Comparison of ENCODE assay signal across 15 cellular contexts in the genomic region with DNA sequence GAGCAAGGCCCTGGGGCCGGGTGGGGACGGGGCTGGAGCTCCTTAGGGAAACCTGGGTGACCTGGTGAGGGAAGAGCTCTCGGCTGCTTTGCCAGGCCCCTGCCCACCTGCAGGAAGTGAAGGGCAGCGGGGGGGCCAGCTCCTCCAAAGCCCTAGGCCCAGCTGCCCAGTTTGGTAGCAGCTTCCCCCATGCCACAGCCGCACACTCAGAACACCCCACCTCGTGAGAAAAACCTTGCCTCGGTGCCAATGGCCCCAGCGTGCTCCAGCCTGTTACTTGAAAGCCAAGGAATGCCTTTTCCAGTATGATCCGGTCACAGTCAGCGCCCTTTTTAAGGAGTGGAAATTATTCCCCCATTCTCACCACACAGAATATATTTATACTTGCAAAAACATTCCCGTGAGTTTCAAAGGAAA. TPM values are rescaled to one million over a fixed set of nuclear protein-coding genes. Genes with fewer than 3 reads are reported as not detected.
DNase-seq lines count a peak whose midpoint lies in the region; ATAC-seq and TF ChIP-seq lines count a peak whose summit lies in the region.
"Had no signal": no experiment of that assay in that cellular context is flagged by ENCODE, and none has a peak within 500 bp of the region (broad histone marks: within the 10 kb centered on the region; RNA-seq: fewer than 3 reads in every experiment).

No MANE protein-coding gene starts in this region.

- H3K36me3 ChIP-seq in ascending aorta (peaks cover 40 to 50% of the 10 kb centered on the region in 2 donors), prostate gland (peaks cover 0 to 18% of the 10 kb centered on the region in 2 donors), upper lobe of right lung (peaks cover 30% of the 10 kb centered on the region)

- TF ChIP-seq CTCF in ascending aorta (IDR thresholded peaks at IDR 0.05), result no peak
- no peak for TF ChIP-seq CTCF in prostate gland (IDR thresholded peaks at IDR 0.05)
- no peak for TF ChIP-seq CTCF in upper lobe of right lung (IDR thresholded peaks at IDR 0.05)

- H3K4me3 ChIP-seq in ascending aorta, result no peak overlapping the region
- H3K4me3 ChIP-seq in prostate gland, result no peak overlapping the region
- H3K4me3 ChIP-seq in upper lobe of right lung, result no peak overlapping the region
- H3K4me3 ChIP-seq: smooth muscle cell had no signal

- ATAC-seq in left cardiac atrium, result peak; percentile 6 to 42
- ATAC-seq in upper lobe of right lung, result no peak
- ATAC-seq in GM21717 (IDR thresholded peaks at IDR 0.05; ENCODE audit: unreplicated experiment), result no peak
- ATAC-seq: activated CD8-positive, alpha-beta T cell treated with anti-CD3 and anti-CD28 coated beads for 36 hours; activated naive CD4-positive, alpha-beta T cell treated with anti-CD3 and anti-CD28 coated beads, Interleukin-2, amount 50 U/mL, for 72 hours; activated T-cell treated with anti-CD3 and anti-CD28 coated beads, Interleukin-2, amount 50 U/mL, for 72 hours had no signal

- H3K27me3 ChIP-seq in ascending aorta (no peaks in the 10 kb centered on the region), prostate gland (replicated peaks; ENCODE audit: insufficient read depth) (no peaks in the 10 kb centered on the region), upper lobe of right lung (no peaks in the 10 kb centered on the region)

- no peak for TF ChIP-seq POLR2A in prostate gland (IDR thresholded peaks at IDR 0.05)

- DNase-seq in ascending aorta (ENCODE audit: low spot score in 2 of 2) (peak; percentile 63 to 92), left cardiac atrium (no peak), prostate gland (ENCODE audit: low spot score) (peak; percentile 41), upper lobe of right lung (no peak), NCI-H2196 (lab: John Stamatoyannopoulos, UW; ENCODE audit: unreplicated experiment) (no peak)
- no peak for DNase-seq in NK-92 treated with Interleukin-12 subunit alpha and Interleukin-12 subunit beta, amount 100 ng/mL, for 24 hours (lab: John Stamatoyannopoulos, UW)
- DNase-seq: activated CD8-positive, alpha-beta T cell treated with anti-CD3 and anti-CD28 coated beads for 36 hours; activated T-cell treated with anti-CD3 and anti-CD28 coated beads, Interleukin-2, amount 50 U/mL, for 72 hours; hippocampal formation; NCI-H187; SHP77; WERI-Rb-1 had no signal

- H3K9me3 ChIP-seq in ascending aorta (no peaks in the 10 kb centered on the region), prostate gland (no peaks in the 10 kb centered on the region), upper lobe of right lung (no peaks in the 10 kb centered on the region)

- 33% methylated on average over 11 of the region's 11 CpGs for WGBS in prostate gland

- H3K27ac ChIP-seq in ascending aorta (peak overlapping the region; percentile 86 to 89), prostate gland (peak overlapping the region; percentile 21 to 26), upper lobe of right lung (peak overlapping the region; percentile 30)
- H3K27ac ChIP-seq: WERI-Rb-1 had no signal

- H3K4me1 ChIP-seq in ascending aorta (peaks cover 15 to 19% of the 10 kb centered on the region in 2 donors), prostate gland (replicated peaks) (peaks cover 3% of the 10 kb centered on the region), upper lobe of right lung (peaks cover 12% of the 10 kb centered on the region)

- intact Hi-C loops in ascending aorta (cut with DNase I) (loop anchor here (1.0 to 2.0 kb wide), 3 partner anchors 27 to 243 kb away; partner anchors contain the start of genes ACOX3 and TRMT44), left cardiac atrium (cut with DNase I) (loop anchor here (2.0 to 10.0 kb wide), 5 partner anchors 80 to 225 kb away; no protein-coding TSS in a partner anchor), prostate gland (cut with DNase I) (loop anchor here (2.0 to 10.0 kb wide), 2 partner anchors 133 to 227 kb away; partner anchors contain the start of gene HTRA3), upper lobe of right lung (cut with DNase I) (no loop called here)

RNA-seq across cellular contexts. Expression of gene ACOX3, which starts 38.3 kb away (rescaled TPM):
- total RNA-seq in ascending aorta, result 74.5 TPM
- total RNA-seq in left cardiac atrium, result 10 to 100 TPM; 32.8 to 66.1 TPM
- total RNA-seq in prostate gland, result 10 to 100 TPM; 65.7 to 75.4 TPM
- total RNA-seq in upper lobe of right lung, result 21.6 TPM

RNA-seq across cellular contexts. Expression of gene TRMT44, which starts 38.4 kb away (rescaled TPM):
- total RNA-seq in ascending aorta, result 39.8 TPM
- 10 to 100 TPM in 1 of 2 donors, 1 to 10 TPM in 1; 8.8 to 13.6 TPM for total RNA-seq in left cardiac atrium
- 10 to 100 TPM; 35.2 to 63.9 TPM for total RNA-seq in prostate gland
- 24.2 TPM for total RNA-seq in upper lobe of right lung

Comparison
In these comparisons a context has a peak if more than half of its experiments do, and no peak if none do; other contexts are left out.
1. DNase-seq: peak in ascending aorta (2 of 2) and prostate gland (single experiment); none in left cardiac atrium (single experiment), upper lobe of right lung (single experiment), NCI-H2196 (single experiment) and NK-92 treated with Interleukin-12 subunit alpha and Interleukin-12 subunit beta, amount 100 ng/mL, for 24 hours (single experiment).
2. H3K27ac ChIP-seq: peak in every context shown above with its lines; median percentile 88 in ascending aorta; 30 in upper lobe of right lung; 24 in prostate gland.
3. ATAC-seq: peak in left cardiac atrium (2 of 2); none in upper lobe of right lung (single experiment) and GM21717 (single experiment).